Comparison of ENCODE assay signal across 1 cellular context in genomic region chr20:48774696-48775095, GRCh38.
TF ChIP-seq lines count a peak whose summit lies in the region.

No MANE protein-coding gene starts in this region.

TF ChIP-seq in HepG2, 621 proteins besides CTCF, POLR2A, EP300 and RAD21 (continued from another document):
- TF ChIP-seq FLYWCH1 (CRISPR knock-in tag; IDR thresholded peaks at IDR 0.05) (no peak), MXD3 (CRISPR knock-in tag; IDR thresholded peaks at IDR 0.05) (no peak), FOXM1 (CRISPR knock-in tag; IDR thresholded peaks at IDR 0.05) (no peak), PHF5A (CRISPR knock-in tag; IDR thresholded peaks at IDR 0.05; ENCODE audit: low read depth, unreplicated experiment) (no peak), PRDM15 (CRISPR knock-in tag; IDR thresholded peaks at IDR 0.05) (no peak), ASH2L (IDR thresholded peaks at IDR 0.05; ENCODE audit: insufficient read length, low read depth, low read length) (no peak), FOXA3 (CRISPR knock-in tag; IDR thresholded peaks at IDR 0.05) (no peak), TRIM24 (CRISPR knock-in tag; IDR thresholded peaks at IDR 0.05) (no peak), ZNF605 (CRISPR knock-in tag; IDR thresholded peaks at IDR 0.05) (no peak), HMGA1 (CRISPR knock-in tag; conservative IDR thresholded peaks at IDR 0.05) (no peak), TAF15 (IDR thresholded peaks at IDR 0.05; ENCODE audit: low read depth, low read length, poor library complexity, severe bottlenecking) (no peak), ZNF432 (CRISPR knock-in tag; IDR thresholded peaks at IDR 0.05; ENCODE audit: borderline replicate concordance) (no peak), ZNF501 (CRISPR knock-in tag; IDR thresholded peaks at IDR 0.05) (no peak), GTF3A (CRISPR knock-in tag; conservative IDR thresholded peaks at IDR 0.05) (no peak), MBD4 (IDR thresholded peaks at IDR 0.05; ENCODE audit: borderline replicate concordance, low read length) (no peak)
TF ChIP-seq in HepG2: peak in this region for 0.
